3 cellular contexts compared by ENCODE assay signal in the genomic region with DNA sequence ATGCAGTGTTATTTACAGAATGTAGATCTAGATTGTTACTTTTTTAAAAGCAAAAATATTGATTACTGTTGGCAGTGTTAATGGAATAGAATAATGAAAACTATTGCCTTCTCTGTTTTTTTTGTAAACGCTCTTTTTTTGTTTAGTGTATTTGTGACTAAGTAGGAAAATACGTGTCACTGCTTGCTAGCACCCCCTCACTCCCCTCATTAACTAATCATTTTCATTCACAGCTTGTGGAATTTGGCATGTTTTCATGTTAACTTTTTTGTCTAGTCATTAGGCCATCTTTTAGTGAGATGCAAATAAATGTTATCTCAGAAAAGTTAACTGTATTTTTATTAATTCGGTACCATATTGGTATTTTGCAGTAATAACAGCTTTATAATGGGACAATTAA.
TF ChIP-seq lines count a peak whose summit lies in the region.

No MANE protein-coding gene starts in this region.

TF ChIP-seq in SK-N-SH, 30 proteins besides CTCF, POLR2A, EP300 and RAD21:
- TF ChIP-seq TCF12 (IDR thresholded peaks at IDR 0.05), result no peak
- TF ChIP-seq POLR2AphosphoS5 (IDR thresholded peaks at IDR 0.05; ENCODE audit: low read depth, low read length), result no peak
- no peak for TF ChIP-seq RCOR1 (IDR thresholded peaks at IDR 0.05; ENCODE audit: low read length)
- TF ChIP-seq, protein P1, sequence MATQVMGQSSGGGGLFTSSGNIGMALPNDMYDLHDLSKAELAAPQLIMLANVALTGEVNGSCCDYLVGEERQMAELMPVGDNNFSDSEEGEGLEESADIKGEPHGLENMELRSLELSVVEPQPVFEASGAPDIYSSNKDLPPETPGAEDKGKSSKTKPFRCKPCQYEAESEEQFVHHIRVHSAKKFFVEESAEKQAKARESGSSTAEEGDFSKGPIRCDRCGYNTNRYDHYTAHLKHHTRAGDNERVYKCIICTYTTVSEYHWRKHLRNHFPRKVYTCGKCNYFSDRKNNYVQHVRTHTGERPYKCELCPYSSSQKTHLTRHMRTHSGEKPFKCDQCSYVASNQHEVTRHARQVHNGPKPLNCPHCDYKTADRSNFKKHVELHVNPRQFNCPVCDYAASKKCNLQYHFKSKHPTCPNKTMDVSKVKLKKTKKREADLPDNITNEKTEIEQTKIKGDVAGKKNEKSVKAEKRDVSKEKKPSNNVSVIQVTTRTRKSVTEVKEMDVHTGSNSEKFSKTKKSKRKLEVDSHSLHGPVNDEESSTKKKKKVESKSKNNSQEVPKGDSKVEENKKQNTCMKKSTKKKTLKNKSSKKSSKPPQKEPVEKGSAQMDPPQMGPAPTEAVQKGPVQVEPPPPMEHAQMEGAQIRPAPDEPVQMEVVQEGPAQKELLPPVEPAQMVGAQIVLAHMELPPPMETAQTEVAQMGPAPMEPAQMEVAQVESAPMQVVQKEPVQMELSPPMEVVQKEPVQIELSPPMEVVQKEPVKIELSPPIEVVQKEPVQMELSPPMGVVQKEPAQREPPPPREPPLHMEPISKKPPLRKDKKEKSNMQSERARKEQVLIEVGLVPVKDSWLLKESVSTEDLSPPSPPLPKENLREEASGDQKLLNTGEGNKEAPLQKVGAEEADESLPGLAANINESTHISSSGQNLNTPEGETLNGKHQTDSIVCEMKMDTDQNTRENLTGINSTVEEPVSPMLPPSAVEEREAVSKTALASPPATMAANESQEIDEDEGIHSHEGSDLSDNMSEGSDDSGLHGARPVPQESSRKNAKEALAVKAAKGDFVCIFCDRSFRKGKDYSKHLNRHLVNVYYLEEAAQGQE (IDR thresholded peaks at IDR 0.05; ENCODE audit: low read depth, low read length), result no peak
- no peak for TF ChIP-seq GABPA (IDR thresholded peaks at IDR 0.05; ENCODE audit: low read depth)
- TF ChIP-seq SMC3 (IDR thresholded peaks at IDR 0.05; ENCODE audit: low read depth, low read length), result no peak
- no peak for TF ChIP-seq EZH2phosphoT487 (IDR thresholded peaks at IDR 0.05; ENCODE audit: borderline replicate concordance, low read depth)
- TF ChIP-seq JUND (IDR thresholded peaks at IDR 0.05), result no peak
- no peak for TF ChIP-seq TAF1 (IDR thresholded peaks at IDR 0.05; ENCODE audit: borderline replicate concordance, low read depth, low read length)
- no peak for TF ChIP-seq NFIC (IDR thresholded peaks at IDR 0.05; ENCODE audit: borderline replicate concordance)
- TF ChIP-seq, protein P2, sequence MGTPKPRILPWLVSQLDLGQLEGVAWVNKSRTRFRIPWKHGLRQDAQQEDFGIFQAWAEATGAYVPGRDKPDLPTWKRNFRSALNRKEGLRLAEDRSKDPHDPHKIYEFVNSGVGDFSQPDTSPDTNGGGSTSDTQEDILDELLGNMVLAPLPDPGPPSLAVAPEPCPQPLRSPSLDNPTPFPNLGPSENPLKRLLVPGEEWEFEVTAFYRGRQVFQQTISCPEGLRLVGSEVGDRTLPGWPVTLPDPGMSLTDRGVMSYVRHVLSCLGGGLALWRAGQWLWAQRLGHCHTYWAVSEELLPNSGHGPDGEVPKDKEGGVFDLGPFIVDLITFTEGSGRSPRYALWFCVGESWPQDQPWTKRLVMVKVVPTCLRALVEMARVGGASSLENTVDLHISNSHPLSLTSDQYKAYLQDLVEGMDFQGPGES (IDR thresholded peaks at IDR 0.05; ENCODE audit: low read depth, low read length), result no peak
- TF ChIP-seq, protein P3, sequence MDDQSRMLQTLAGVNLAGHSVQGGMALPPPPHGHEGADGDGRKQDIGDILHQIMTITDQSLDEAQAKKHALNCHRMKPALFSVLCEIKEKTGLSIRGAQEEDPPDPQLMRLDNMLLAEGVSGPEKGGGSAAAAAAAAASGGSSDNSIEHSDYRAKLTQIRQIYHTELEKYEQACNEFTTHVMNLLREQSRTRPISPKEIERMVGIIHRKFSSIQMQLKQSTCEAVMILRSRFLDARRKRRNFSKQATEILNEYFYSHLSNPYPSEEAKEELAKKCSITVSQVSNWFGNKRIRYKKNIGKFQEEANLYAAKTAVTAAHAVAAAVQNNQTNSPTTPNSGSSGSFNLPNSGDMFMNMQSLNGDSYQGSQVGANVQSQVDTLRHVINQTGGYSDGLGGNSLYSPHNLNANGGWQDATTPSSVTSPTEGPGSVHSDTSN (IDR thresholded peaks at IDR 0.05), result no peak

TF ChIP-seq in SK-N-SH treated with all-trans-retinoic acid at 6 μM for 48 hours, 23 proteins besides CTCF, POLR2A, EP300 and RAD21 (continues in another document):
- TF ChIP-seq TOX (CRISPR knock-in tag; IDR thresholded peaks at IDR 0.05; ENCODE audit: borderline replicate concordance) (no peak), ZNF8 (CRISPR knock-in tag; IDR thresholded peaks at IDR 0.05) (no peak), TCF4 (CRISPR knock-in tag; IDR thresholded peaks at IDR 0.05; ENCODE audit: borderline replicate concordance) (no peak), PPARA (CRISPR knock-in tag; IDR thresholded peaks at IDR 0.05; ENCODE audit: borderline replicate concordance) (no peak), ZC3H10 (CRISPR knock-in tag; IDR thresholded peaks at IDR 0.05) (no peak), BACH2 (CRISPR knock-in tag; IDR thresholded peaks at IDR 0.05; ENCODE audit: borderline replicate concordance) (no peak), ZFP30 (CRISPR knock-in tag; IDR thresholded peaks at IDR 0.05) (no peak), ISL1 (CRISPR knock-in tag; IDR thresholded peaks at IDR 0.05) (no peak)
- TF ChIP-seq, protein P4, sequence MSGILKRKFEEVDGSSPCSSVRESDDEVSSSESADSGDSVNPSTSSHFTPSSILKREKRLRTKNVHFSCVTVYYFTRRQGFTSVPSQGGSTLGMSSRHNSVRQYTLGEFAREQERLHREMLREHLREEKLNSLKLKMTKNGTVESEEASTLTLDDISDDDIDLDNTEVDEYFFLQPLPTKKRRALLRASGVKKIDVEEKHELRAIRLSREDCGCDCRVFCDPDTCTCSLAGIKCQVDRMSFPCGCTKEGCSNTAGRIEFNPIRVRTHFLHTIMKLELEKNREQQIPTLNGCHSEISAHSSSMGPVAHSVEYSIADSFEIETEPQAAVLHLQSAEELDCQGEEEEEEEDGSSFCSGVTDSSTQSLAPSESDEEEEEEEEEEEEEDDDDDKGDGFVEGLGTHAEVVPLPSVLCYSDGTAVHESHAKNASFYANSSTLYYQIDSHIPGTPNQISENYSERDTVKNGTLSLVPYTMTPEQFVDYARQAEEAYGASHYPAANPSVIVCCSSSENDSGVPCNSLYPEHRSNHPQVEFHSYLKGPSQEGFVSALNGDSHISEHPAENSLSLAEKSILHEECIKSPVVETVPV (CRISPR knock-in tag; IDR thresholded peaks at IDR 0.05), result no peak
- TF ChIP-seq, protein P5, sequence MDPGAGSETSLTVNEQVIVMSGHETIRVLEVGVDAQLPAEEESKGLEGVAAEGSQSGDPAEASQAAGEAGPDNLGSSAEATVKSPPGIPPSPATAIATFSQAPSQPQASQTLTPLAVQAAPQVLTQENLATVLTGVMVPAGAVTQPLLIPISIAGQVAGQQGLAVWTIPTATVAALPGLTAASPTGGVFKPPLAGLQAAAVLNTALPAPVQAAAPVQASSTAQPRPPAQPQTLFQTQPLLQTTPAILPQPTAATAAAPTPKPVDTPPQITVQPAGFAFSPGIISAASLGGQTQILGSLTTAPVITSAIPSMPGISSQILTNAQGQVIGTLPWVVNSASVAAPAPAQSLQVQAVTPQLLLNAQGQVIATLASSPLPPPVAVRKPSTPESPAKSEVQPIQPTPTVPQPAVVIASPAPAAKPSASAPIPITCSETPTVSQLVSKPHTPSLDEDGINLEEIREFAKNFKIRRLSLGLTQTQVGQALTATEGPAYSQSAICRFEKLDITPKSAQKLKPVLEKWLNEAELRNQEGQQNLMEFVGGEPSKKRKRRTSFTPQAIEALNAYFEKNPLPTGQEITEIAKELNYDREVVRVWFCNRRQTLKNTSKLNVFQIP (CRISPR knock-in tag; IDR thresholded peaks at IDR 0.05; ENCODE audit: borderline replicate concordance, low read depth), result no peak
- TF ChIP-seq, protein P6, sequence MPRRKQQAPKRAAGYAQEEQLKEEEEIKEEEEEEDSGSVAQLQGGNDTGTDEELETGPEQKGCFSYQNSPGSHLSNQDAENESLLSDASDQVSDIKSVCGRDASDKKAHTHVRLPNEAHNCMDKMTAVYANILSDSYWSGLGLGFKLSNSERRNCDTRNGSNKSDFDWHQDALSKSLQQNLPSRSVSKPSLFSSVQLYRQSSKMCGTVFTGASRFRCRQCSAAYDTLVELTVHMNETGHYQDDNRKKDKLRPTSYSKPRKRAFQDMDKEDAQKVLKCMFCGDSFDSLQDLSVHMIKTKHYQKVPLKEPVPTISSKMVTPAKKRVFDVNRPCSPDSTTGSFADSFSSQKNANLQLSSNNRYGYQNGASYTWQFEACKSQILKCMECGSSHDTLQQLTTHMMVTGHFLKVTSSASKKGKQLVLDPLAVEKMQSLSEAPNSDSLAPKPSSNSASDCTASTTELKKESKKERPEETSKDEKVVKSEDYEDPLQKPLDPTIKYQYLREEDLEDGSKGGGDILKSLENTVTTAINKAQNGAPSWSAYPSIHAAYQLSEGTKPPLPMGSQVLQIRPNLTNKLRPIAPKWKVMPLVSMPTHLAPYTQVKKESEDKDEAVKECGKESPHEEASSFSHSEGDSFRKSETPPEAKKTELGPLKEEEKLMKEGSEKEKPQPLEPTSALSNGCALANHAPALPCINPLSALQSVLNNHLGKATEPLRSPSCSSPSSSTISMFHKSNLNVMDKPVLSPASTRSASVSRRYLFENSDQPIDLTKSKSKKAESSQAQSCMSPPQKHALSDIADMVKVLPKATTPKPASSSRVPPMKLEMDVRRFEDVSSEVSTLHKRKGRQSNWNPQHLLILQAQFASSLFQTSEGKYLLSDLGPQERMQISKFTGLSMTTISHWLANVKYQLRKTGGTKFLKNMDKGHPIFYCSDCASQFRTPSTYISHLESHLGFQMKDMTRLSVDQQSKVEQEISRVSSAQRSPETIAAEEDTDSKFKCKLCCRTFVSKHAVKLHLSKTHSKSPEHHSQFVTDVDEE (CRISPR knock-in tag; IDR thresholded peaks at IDR 0.05), result no peak

TF ChIP-seq in endothelial cell of umbilical vein, 7 proteins besides CTCF, POLR2A, EP300 and RAD21:
- TF ChIP-seq EZH2 (IDR thresholded peaks at IDR 0.05; ENCODE audit: borderline replicate concordance, low read depth, low read length, severe bottlenecking), result no peak
- TF ChIP-seq FOS (IDR thresholded peaks at IDR 0.05; ENCODE audit: borderline replicate concordance, insufficient read depth, low read length), result no peak
- no peak for TF ChIP-seq GATA2 (IDR thresholded peaks at IDR 0.05; ENCODE audit: insufficient read depth, insufficient read length, low read depth, low read length)
- TF ChIP-seq JUN (IDR thresholded peaks at IDR 0.05; ENCODE audit: borderline replicate concordance, insufficient read depth, insufficient read length, low read depth), result no peak
- TF ChIP-seq MYC (IDR thresholded peaks at IDR 0.05; ENCODE audit: low read depth, low read length), result no peak
- TF ChIP-seq, protein P7, sequence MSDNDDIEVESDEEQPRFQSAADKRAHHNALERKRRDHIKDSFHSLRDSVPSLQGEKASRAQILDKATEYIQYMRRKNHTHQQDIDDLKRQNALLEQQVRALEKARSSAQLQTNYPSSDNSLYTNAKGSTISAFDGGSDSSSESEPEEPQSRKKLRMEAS (IDR thresholded peaks at IDR 0.05; ENCODE audit: insufficient read depth, insufficient read length), result no peak
- no peak for TF ChIP-seq POLR2AphosphoS5 (IDR thresholded peaks at IDR 0.05; ENCODE audit: insufficient read depth, low read depth, low read length)
